Comparison of ENCODE assay signal across 1 cellular context in the genomic region with DNA sequence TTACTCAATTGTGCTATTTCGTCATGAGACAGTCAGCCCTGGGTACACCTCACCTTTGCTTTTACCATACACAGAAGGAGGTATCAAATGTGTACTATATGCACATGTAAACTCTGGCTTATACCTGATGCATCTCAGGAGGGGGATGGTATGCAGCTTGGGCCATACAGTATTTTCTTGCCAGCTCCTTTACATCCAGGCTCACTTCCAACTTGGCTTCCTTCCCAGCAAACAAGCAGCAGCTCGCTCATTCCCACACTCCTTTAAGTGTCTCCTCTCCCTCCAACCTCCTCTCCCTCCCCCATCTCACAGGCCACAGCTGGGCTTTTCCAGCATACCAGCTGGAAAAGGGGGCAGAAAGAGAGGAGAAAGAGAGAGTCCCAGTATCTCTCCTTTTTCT.
TF ChIP-seq lines count a peak whose summit lies in the region.

No MANE protein-coding gene starts in this region.

TF ChIP-seq in A549, 52 proteins besides CTCF, POLR2A, EP300 and RAD21 (continued from another document):
- TF ChIP-seq, protein P1, sequence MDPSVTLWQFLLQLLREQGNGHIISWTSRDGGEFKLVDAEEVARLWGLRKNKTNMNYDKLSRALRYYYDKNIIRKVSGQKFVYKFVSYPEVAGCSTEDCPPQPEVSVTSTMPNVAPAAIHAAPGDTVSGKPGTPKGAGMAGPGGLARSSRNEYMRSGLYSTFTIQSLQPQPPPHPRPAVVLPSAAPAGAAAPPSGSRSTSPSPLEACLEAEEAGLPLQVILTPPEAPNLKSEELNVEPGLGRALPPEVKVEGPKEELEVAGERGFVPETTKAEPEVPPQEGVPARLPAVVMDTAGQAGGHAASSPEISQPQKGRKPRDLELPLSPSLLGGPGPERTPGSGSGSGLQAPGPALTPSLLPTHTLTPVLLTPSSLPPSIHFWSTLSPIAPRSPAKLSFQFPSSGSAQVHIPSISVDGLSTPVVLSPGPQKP (IDR thresholded peaks at IDR 0.05; ENCODE audit: low read depth, low read length) = no peak
- TF ChIP-seq GATA3 (IDR thresholded peaks at IDR 0.05; ENCODE audit: borderline replicate concordance) (no peak), CHD4 (IDR thresholded peaks at IDR 0.05; ENCODE audit: borderline replicate concordance) (no peak), RCOR1 (IDR thresholded peaks at IDR 0.05; ENCODE audit: low read depth, low read length) (no peak), PHF8 (IDR thresholded peaks at IDR 0.05; ENCODE audit: borderline replicate concordance, low read depth) (no peak), KDM5A (IDR thresholded peaks at IDR 0.05) (no peak), MAZ (IDR thresholded peaks at IDR 0.05; ENCODE audit: borderline replicate concordance, low read depth, low read length) (no peak), EHF (CRISPR knock-in tag; IDR thresholded peaks at IDR 0.05) (no peak), TFCP2L1 (CRISPR knock-in tag; IDR thresholded peaks at IDR 0.05) (no peak), HOXB13 (CRISPR knock-in tag; IDR thresholded peaks at IDR 0.05; ENCODE audit: low read depth) (no peak), CHD2 (IDR thresholded peaks at IDR 0.05; ENCODE audit: low read length, partially characterized antibody) (no peak), FOSB (CRISPR knock-in tag; IDR thresholded peaks at IDR 0.05) (no peak), RNF2 (IDR thresholded peaks at IDR 0.05; ENCODE audit: borderline replicate concordance, low read depth) (no peak), ESRRA (IDR thresholded peaks at IDR 0.05; ENCODE audit: borderline replicate concordance, low read length) (no peak), ZC3H11A (IDR thresholded peaks at IDR 0.05) (no peak)
- TF ChIP-seq, protein P2, sequence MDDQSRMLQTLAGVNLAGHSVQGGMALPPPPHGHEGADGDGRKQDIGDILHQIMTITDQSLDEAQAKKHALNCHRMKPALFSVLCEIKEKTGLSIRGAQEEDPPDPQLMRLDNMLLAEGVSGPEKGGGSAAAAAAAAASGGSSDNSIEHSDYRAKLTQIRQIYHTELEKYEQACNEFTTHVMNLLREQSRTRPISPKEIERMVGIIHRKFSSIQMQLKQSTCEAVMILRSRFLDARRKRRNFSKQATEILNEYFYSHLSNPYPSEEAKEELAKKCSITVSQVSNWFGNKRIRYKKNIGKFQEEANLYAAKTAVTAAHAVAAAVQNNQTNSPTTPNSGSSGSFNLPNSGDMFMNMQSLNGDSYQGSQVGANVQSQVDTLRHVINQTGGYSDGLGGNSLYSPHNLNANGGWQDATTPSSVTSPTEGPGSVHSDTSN (IDR thresholded peaks at IDR 0.05) = no peak
- TF ChIP-seq, protein P3, sequence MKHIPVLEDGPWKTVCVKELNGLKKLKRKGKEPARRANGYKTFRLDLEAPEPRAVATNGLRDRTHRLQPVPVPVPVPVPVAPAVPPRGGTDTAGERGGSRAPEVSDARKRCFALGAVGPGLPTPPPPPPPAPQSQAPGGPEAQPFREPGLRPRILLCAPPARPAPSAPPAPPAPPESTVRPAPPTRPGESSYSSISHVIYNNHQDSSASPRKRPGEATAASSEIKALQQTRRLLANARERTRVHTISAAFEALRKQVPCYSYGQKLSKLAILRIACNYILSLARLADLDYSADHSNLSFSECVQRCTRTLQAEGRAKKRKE (CRISPR knock-in tag; IDR thresholded peaks at IDR 0.05; ENCODE audit: low read depth) = no peak
- TF ChIP-seq, protein P4, sequence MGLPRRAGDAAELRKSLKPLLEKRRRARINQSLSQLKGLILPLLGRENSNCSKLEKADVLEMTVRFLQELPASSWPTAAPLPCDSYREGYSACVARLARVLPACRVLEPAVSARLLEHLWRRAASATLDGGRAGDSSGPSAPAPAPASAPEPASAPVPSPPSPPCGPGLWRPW (IDR thresholded peaks at IDR 0.05) = no peak
- TF ChIP-seq, protein P5, sequence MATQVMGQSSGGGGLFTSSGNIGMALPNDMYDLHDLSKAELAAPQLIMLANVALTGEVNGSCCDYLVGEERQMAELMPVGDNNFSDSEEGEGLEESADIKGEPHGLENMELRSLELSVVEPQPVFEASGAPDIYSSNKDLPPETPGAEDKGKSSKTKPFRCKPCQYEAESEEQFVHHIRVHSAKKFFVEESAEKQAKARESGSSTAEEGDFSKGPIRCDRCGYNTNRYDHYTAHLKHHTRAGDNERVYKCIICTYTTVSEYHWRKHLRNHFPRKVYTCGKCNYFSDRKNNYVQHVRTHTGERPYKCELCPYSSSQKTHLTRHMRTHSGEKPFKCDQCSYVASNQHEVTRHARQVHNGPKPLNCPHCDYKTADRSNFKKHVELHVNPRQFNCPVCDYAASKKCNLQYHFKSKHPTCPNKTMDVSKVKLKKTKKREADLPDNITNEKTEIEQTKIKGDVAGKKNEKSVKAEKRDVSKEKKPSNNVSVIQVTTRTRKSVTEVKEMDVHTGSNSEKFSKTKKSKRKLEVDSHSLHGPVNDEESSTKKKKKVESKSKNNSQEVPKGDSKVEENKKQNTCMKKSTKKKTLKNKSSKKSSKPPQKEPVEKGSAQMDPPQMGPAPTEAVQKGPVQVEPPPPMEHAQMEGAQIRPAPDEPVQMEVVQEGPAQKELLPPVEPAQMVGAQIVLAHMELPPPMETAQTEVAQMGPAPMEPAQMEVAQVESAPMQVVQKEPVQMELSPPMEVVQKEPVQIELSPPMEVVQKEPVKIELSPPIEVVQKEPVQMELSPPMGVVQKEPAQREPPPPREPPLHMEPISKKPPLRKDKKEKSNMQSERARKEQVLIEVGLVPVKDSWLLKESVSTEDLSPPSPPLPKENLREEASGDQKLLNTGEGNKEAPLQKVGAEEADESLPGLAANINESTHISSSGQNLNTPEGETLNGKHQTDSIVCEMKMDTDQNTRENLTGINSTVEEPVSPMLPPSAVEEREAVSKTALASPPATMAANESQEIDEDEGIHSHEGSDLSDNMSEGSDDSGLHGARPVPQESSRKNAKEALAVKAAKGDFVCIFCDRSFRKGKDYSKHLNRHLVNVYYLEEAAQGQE (IDR thresholded peaks at IDR 0.05) = no peak
